ENCODE assay signal across 14 cellular contexts in the genomic region with DNA sequence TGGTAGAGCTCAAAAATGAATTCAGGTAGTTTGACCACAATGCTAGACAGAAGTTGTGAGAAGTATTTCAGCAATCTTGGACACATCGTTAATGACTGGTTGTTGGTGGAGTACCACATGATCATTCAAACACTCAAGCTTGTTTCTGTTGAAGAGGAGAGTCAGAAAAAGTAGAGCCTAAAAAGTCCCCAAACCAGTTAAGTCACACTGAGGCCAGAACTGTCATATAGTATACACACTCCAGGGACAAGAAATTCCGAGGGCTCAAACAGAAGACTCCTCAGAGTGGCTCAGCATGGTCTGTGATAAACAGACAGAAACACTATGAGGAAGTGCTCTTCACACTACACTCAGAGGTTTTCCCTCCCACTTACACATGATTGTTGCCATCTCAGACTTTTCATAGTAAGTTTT. TPM values are rescaled to one million over a fixed set of nuclear protein-coding genes. Genes with fewer than 3 reads are reported as not detected.
DNase-seq lines count a peak whose midpoint lies in the region; ATAC-seq and TF ChIP-seq lines count a peak whose summit lies in the region.
"Had no signal": no experiment of that assay in that cellular context is flagged by ENCODE, and none has a peak within 500 bp of the region (broad histone marks: within the 10 kb centered on the region; RNA-seq: fewer than 3 reads in every experiment).

No MANE protein-coding gene starts in this region.

- H3F3A ChIP-seq in PC-3 (ENCODE audit: low read length, unreplicated experiment): no peaks in the 10 kb centered on the region

- no peaks in the 10 kb centered on the region for H3K9me2 ChIP-seq in PC-3 (replicated peaks; ENCODE audit: low read length)

- DNase-seq in stimulated activated naive CD8-positive, alpha-beta T cell treated with anti-CD3 and anti-CD28 coated beads, Interleukin-15, amount 100 ng/mL, for 72 hours: no peak
- no peak for DNase-seq in stimulated activated naive CD8-positive, alpha-beta T cell treated with anti-CD3 and anti-CD28 coated beads, Interleukin-15, Interleukin-2, amounts not matched to agents 100 U/mL and 50 U/mL, for 24 hours
- peak; percentile 13 for DNase-seq in PC-3
- no peak for DNase-seq in endothelial cell (ENCODE audit: low spot score)
- DNase-seq in upper lobe of right lung: no peak
- no peak for DNase-seq in DMS 273 (lab: John Stamatoyannopoulos, UW; ENCODE audit: unreplicated experiment)
- no peak for DNase-seq in heart right ventricle
- DNase-seq: amniotic stem cell, mucosa of descending colon, NCI-H1105 treated with DMSO at 0.1 percent for 48 hours, NCI-H2171 treated with DMSO at 0.1 percent for 48 hours, SHP77 treated with DMSO at 0.1 percent for 48 hours had no signal

- H3K4me3 ChIP-seq in PC-3 (ENCODE audit: low read length) (no peak overlapping the region), upper lobe of right lung (no peak overlapping the region), heart right ventricle (no peak overlapping the region)
- H3K4me3 ChIP-seq: mucosa of descending colon had no signal

- ATAC-seq in stimulated activated naive CD8-positive, alpha-beta T cell treated with anti-CD3 and anti-CD28 coated beads, Interleukin-15, amount 100 ng/mL, for 72 hours: peak; percentile 49
- ATAC-seq in stimulated activated naive CD8-positive, alpha-beta T cell treated with anti-CD3 and anti-CD28 coated beads, Interleukin-15, Interleukin-2, amounts not matched to agents 100 U/mL and 50 U/mL, for 24 hours: no peak
- ATAC-seq in PC-3 (no peak), upper lobe of right lung (peak; percentile 84), GM19395 (IDR thresholded peaks at IDR 0.05; ENCODE audit: unreplicated experiment) (no peak), heart right ventricle (no peak)
- ATAC-seq: mucosa of descending colon had no signal

- TF ChIP-seq CTCF in PC-3 (conservative IDR thresholded peaks at IDR 0.05; ENCODE audit: low read depth, low read length): no peak
- TF ChIP-seq CTCF in endothelial cell (IDR thresholded peaks at IDR 0.05; ENCODE audit: unreplicated experiment): no peak
- no peak for TF ChIP-seq CTCF in upper lobe of right lung (IDR thresholded peaks at IDR 0.05)
- no peak for TF ChIP-seq CTCF in heart right ventricle (IDR thresholded peaks at IDR 0.05)

- H3K9ac ChIP-seq in PC-3 (ENCODE audit: low read length): no peak overlapping the region
- H3K9ac ChIP-seq: parathyroid adenoma had no signal

- POLR2A ChIA-PET in PC-3 (lab: Charles Lee; ENCODE audit: unreplicated experiment): no interaction called here

- H2AFZ ChIP-seq in PC-3 (ENCODE audit: low read length): no peak overlapping the region
- H2AFZ ChIP-seq: parathyroid adenoma had no signal

- no peaks in the 10 kb centered on the region for H3K9me3 Mint-ChIP-seq in stimulated activated naive CD8-positive, alpha-beta T cell treated with anti-CD3 and anti-CD28 coated beads, Interleukin-15, amount 100 ng/mL, for 72 hours
- H3K9me3 Mint-ChIP-seq in endothelial cell (ENCODE audit: unreplicated experiment): no peaks in the 10 kb centered on the region

- CTCF ChIA-PET in PC-3 (lab: Charles Lee): no interaction called here

- no TSS peak for BruUV-seq in PC-3 (replicated peaks; lab: Mats Ljungman, UMichigan)

- WGBS in heart right ventricle, 2 donors: 42 to 59% methylated on average over 2 of the region's 2 CpGs

- H3K4me1 ChIP-seq in PC-3 (ENCODE audit: insufficient read depth, low read length) (peaks cover 21% of the 10 kb centered on the region), upper lobe of right lung (peaks cover 47% of the 10 kb centered on the region), heart right ventricle (peaks cover 6 to 79% (median 49%) of the 10 kb centered on the region in 9 donors)
- H3K4me1 ChIP-seq: parathyroid adenoma had no signal

- H3K36me3 ChIP-seq in PC-3 (ENCODE audit: low read depth, low read length) (peaks cover 8% of the 10 kb centered on the region; the same call in 1 of the 2 replicates), upper lobe of right lung (no peaks in the 10 kb centered on the region), heart right ventricle (peaks cover 0 to 23% (median 0%) of the 10 kb centered on the region in 9 donors)

- no peak overlapping the region for H3K4me3 Mint-ChIP-seq in stimulated activated naive CD8-positive, alpha-beta T cell treated with anti-CD3 and anti-CD28 coated beads, Interleukin-15, amount 100 ng/mL, for 72 hours
- no peak overlapping the region for H3K4me3 Mint-ChIP-seq in endothelial cell (ENCODE audit: unreplicated experiment)

- H3K27me3 ChIP-seq in PC-3 (ENCODE audit: low read length): no peaks in the 10 kb centered on the region
- H3K27me3 ChIP-seq in upper lobe of right lung: no peaks in the 10 kb centered on the region
- no peaks in the 10 kb centered on the region for H3K27me3 ChIP-seq in heart right ventricle

- H3K27ac Mint-ChIP-seq in stimulated activated naive CD8-positive, alpha-beta T cell treated with anti-CD3 and anti-CD28 coated beads, Interleukin-15, amount 100 ng/mL, for 72 hours: no peak overlapping the region
- peak overlapping the region; percentile 8 for H3K27ac Mint-ChIP-seq in endothelial cell (ENCODE audit: unreplicated experiment)

- peaks cover 24% of the 10 kb centered on the region for H4K20me1 ChIP-seq in PC-3 (ENCODE audit: low read length)

- peaks cover 64% of the 10 kb centered on the region for H3K4me1 Mint-ChIP-seq in stimulated activated naive CD8-positive, alpha-beta T cell treated with anti-CD3 and anti-CD28 coated beads, Interleukin-15, amount 100 ng/mL, for 72 hours
- peaks cover 30% of the 10 kb centered on the region for H3K4me1 Mint-ChIP-seq in endothelial cell (ENCODE audit: unreplicated experiment)

- no peak overlapping the region for H3K4me2 ChIP-seq in PC-3 (ENCODE audit: low read length)

- no peaks in the 10 kb centered on the region for H3K9me3 ChIP-seq in PC-3 (ENCODE audit: low read length)
- no peaks in the 10 kb centered on the region for H3K9me3 ChIP-seq in upper lobe of right lung
- no peaks in the 10 kb centered on the region for H3K9me3 ChIP-seq in heart right ventricle
- H3K9me3 ChIP-seq: mucosa of descending colon had no signal

- no peaks in the 10 kb centered on the region for H3K27me3 Mint-ChIP-seq in stimulated activated naive CD8-positive, alpha-beta T cell treated with anti-CD3 and anti-CD28 coated beads, Interleukin-15, amount 100 ng/mL, for 72 hours
- peaks cover 8% of the 10 kb centered on the region for H3K27me3 Mint-ChIP-seq in endothelial cell (ENCODE audit: unreplicated experiment)

- intact Hi-C loops in PC-3 (cut with micrococcal nuclease): loop anchor here (5.0 to 10.0 kb wide), 2 partner anchors 38 to 90 kb away; no protein-coding TSS in a partner anchor
- intact Hi-C loops in upper lobe of right lung (cut with DNase I): no loop called here
- intact Hi-C loops in heart right ventricle (cut with DNase I): loop anchor here in 1 of 10 donors (10.0 kb wide), 1 partner anchor 60 kb away; no protein-coding TSS in a partner anchor

- no peak overlapping the region for H3K27ac ChIP-seq in PC-3 (ENCODE audit: low read length)
- H3K27ac ChIP-seq in upper lobe of right lung: no peak overlapping the region
- H3K27ac ChIP-seq in heart right ventricle: no peak overlapping the region
- H3K27ac ChIP-seq: parathyroid adenoma had no signal

- peaks cover 8% of the 10 kb centered on the region for H3K36me3 Mint-ChIP-seq in endothelial cell (ENCODE audit: low read depth, unreplicated experiment)

- peaks cover 99% of the 10 kb centered on the region for H3K79me2 ChIP-seq in PC-3 (ENCODE audit: low read length)

RNA-seq across cellular contexts. Expression of a gene that starts 5.8 kb away (rescaled TPM):
- 28.8 and 36.7 TPM in 2 replicates for total RNA-seq in PC-3 (2014; rRNA removed)
- 36.2 TPM for total RNA-seq in endothelial cell (ENCODE audit: unreplicated experiment)
- 37.3 TPM for total RNA-seq in upper lobe of right lung
- 10 to 100 TPM; 13.6 to 28.7 (median 21.4) TPM for total RNA-seq in heart right ventricle
- 10 to 100 TPM in 1 of 2 donors, 1 to 10 TPM in 1; 3.5 to 13.2 TPM for polyA plus RNA-seq in heart right ventricle

Comparison
In these comparisons a context has a peak if more than half of its experiments do, and no peak if none do; other contexts are left out.
1. ATAC-seq: peak in stimulated activated naive CD8-positive, alpha-beta T cell treated with anti-CD3 and anti-CD28 coated beads, Interleukin-15, amount 100 ng/mL, for 72 hours (single experiment) and upper lobe of right lung (single experiment); none in stimulated activated naive CD8-positive, alpha-beta T cell treated with anti-CD3 and anti-CD28 coated beads, Interleukin-15, Interleukin-2, amounts not matched to agents 100 U/mL and 50 U/mL, for 24 hours (single experiment), PC-3 (single experiment), GM19395 (single experiment) and heart right ventricle (0 of 8).